In the genomic region with DNA sequence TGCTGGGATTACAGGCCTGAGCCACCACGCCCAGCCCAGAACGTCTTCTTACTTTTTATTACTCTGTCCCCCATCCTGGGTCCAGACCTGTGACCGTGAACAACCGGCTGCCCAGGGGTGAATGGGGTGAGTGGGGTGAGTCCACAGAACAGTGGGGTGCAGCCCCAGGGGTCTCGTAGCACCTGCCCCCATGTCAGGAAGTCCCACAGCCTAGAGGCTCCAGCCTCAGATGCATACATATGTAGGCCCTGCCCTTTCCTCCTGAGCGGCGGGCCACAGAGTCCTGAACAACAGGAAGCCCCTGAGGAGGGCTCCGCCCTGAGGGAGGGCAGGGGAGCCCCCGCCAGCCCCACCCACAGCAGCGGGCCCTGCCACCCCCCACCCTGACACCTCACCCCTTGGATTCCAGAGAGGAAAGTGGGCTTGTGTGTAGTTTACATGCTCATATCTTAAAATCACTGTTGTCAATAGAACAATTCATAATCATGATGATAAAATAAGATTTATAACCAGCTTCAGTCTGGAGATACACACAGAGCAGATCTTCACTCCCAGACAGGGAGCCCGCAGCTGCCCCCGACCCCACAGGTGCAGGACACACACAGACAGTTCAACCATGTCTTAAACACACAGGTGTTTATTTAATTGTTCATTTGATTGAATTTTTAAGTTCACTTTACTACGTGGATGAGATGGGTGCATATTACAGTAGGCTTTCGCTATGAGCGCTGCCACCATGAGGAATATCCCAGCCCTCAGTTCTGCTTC, we compare ENCODE assay signal across 1 cellular context.
TF ChIP-seq lines count a peak whose summit lies in the region.

No MANE protein-coding gene starts in this region.

TF ChIP-seq in SK-N-SH treated with all-trans-retinoic acid at 6 μM for 48 hours, 23 proteins besides CTCF, POLR2A, EP300 and RAD21:
- TF ChIP-seq, protein P1, sequence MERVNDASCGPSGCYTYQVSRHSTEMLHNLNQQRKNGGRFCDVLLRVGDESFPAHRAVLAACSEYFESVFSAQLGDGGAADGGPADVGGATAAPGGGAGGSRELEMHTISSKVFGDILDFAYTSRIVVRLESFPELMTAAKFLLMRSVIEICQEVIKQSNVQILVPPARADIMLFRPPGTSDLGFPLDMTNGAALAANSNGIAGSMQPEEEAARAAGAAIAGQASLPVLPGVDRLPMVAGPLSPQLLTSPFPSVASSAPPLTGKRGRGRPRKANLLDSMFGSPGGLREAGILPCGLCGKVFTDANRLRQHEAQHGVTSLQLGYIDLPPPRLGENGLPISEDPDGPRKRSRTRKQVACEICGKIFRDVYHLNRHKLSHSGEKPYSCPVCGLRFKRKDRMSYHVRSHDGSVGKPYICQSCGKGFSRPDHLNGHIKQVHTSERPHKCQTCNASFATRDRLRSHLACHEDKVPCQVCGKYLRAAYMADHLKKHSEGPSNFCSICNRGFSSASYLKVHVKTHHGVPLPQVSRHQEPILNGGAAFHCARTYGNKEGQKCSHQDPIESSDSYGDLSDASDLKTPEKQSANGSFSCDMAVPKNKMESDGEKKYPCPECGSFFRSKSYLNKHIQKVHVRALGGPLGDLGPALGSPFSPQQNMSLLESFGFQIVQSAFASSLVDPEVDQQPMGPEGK (CRISPR knock-in tag; IDR thresholded peaks at IDR 0.05; ENCODE audit: borderline replicate concordance), result no peak
- no peak for TF ChIP-seq BACH2 (CRISPR knock-in tag; IDR thresholded peaks at IDR 0.05; ENCODE audit: borderline replicate concordance)
- no peak for TF ChIP-seq SNAI2 (CRISPR knock-in tag; IDR thresholded peaks at IDR 0.05)
- no peak for TF ChIP-seq PPARA (CRISPR knock-in tag; IDR thresholded peaks at IDR 0.05; ENCODE audit: borderline replicate concordance)
- no peak for TF ChIP-seq ZFP30 (CRISPR knock-in tag; IDR thresholded peaks at IDR 0.05)
- no peak for TF ChIP-seq ARNTL (CRISPR knock-in tag; IDR thresholded peaks at IDR 0.05; ENCODE audit: borderline replicate concordance, low read depth)
- TF ChIP-seq CSDC2 (CRISPR knock-in tag; IDR thresholded peaks at IDR 0.05), result no peak
- TF ChIP-seq, protein P2, sequence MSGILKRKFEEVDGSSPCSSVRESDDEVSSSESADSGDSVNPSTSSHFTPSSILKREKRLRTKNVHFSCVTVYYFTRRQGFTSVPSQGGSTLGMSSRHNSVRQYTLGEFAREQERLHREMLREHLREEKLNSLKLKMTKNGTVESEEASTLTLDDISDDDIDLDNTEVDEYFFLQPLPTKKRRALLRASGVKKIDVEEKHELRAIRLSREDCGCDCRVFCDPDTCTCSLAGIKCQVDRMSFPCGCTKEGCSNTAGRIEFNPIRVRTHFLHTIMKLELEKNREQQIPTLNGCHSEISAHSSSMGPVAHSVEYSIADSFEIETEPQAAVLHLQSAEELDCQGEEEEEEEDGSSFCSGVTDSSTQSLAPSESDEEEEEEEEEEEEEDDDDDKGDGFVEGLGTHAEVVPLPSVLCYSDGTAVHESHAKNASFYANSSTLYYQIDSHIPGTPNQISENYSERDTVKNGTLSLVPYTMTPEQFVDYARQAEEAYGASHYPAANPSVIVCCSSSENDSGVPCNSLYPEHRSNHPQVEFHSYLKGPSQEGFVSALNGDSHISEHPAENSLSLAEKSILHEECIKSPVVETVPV (CRISPR knock-in tag; IDR thresholded peaks at IDR 0.05), result no peak
- no peak for TF ChIP-seq TOX (CRISPR knock-in tag; IDR thresholded peaks at IDR 0.05; ENCODE audit: borderline replicate concordance)
- no peak for TF ChIP-seq ZNF8 (CRISPR knock-in tag; IDR thresholded peaks at IDR 0.05)
- no peak for TF ChIP-seq ESRRG (CRISPR knock-in tag; IDR thresholded peaks at IDR 0.05)
- no peak for TF ChIP-seq RARB (CRISPR knock-in tag; IDR thresholded peaks at IDR 0.05)
